Comparison of ENCODE assay signal across 7 cellular contexts in genomic region chrX:118116308-118117068, GRCh38. TPM values are rescaled to one million over a fixed set of nuclear protein-coding genes. Genes with fewer than 3 reads are reported as not detected.
A peak's percentile ranks its signal among the peaks of the same experiment; 100 is the strongest.
DNase-seq lines count a peak whose midpoint lies in the region; TF ChIP-seq lines count a peak whose summit lies in the region.

TSS of gene KLHL13 (minus strand) at chrX:118116810. CDS start at chrX:118028473, 88,337 bp downstream.

- no peaks in the 10 kb centered on the region for H3K79me2 ChIP-seq in neural cell (replicated peaks; ENCODE audit: insufficient read depth, low read length)

- H3K9ac ChIP-seq in neural cell (ENCODE audit: low read length), result peak within 1 kb of the TSS; percentile 47

- peaks cover 7% of the 10 kb centered on the region for H3K4me1 Mint-ChIP-seq in activated T-helper 2 cell treated with anti-CD3 and anti-CD28 coated beads, Interferon-gamma antibody, Interleukin-2, Interleukin-4, amounts not matched to agents 10 μg/mL and 5 μg/mL and 100 μg/mL, durations not matched to agents 14 hours and 24 hours and 36 hours (ENCODE audit: low read depth)

- intact Hi-C loops in activated T-helper 2 cell treated with anti-CD3 and anti-CD28 coated beads, Interferon-gamma antibody, Interleukin-2, Interleukin-4, amounts not matched to agents 10 μg/mL and 5 μg/mL and 100 μg/mL, durations not matched to agents 14 hours and 24 hours and 36 hours (cut with micrococcal nuclease), result no loop called here
- intact Hi-C loops in vagina (cut with DNase I), result no loop called here

- no peak within 1 kb of the TSS for H3K27ac ChIP-seq in neural cell (ENCODE audit: low read length)
- H3K27ac ChIP-seq in vagina, result peak within 1 kb of the TSS; percentile 78

- DNase-seq in GM12865 (ENCODE audit: low read depth) (peak; percentile 39), globus pallidus (ENCODE audit: low spot score) (peak; percentile 40), vagina (ENCODE audit: extremely low spot score in 2 of 2) (no peak), NCI-H446 treated with DMSO at 0.1 percent for 48 hours (lab: John Stamatoyannopoulos, UW) (no peak)
- no peak for DNase-seq in activated T-helper 2 cell treated with anti-CD3 and anti-CD28 coated beads, Interferon-gamma antibody, Interleukin-2, Interleukin-4, amounts not matched to agents 10 μg/mL and 5 μg/mL and 100 μg/mL, durations not matched to agents 14 hours and 24 hours and 36 hours (ENCODE audit: low spot score)

- H3K36me3 ChIP-seq in neural cell (ENCODE audit: insufficient read depth, low read length), result no peaks in the 10 kb centered on the region
- no peaks in the 10 kb centered on the region for H3K36me3 ChIP-seq in vagina

- H4K20me1 ChIP-seq in neural cell (ENCODE audit: insufficient read depth), result no peaks in the 10 kb centered on the region

- no peak within 1 kb of the TSS for H3K4me2 ChIP-seq in neural cell (ENCODE audit: low read length)

- peak within 1 kb of the TSS; percentile 53 for H3K4me3 ChIP-seq in GM12865 (ENCODE audit: low read depth, low read length)
- H3K4me3 ChIP-seq in neural cell (ENCODE audit: low read length), result peak within 1 kb of the TSS; percentile 74
- H3K4me3 ChIP-seq in vagina, result peak within 1 kb of the TSS; percentile 55 to 61

- no peak for TF ChIP-seq RAD21 in Ishikawa (IDR thresholded peaks at IDR 0.05; ENCODE audit: low read depth)
- no peak for TF ChIP-seq RAD21 in neural cell (conservative IDR thresholded peaks at IDR 0.05)

- TF ChIP-seq POLR2A in vagina (IDR thresholded peaks at IDR 0.05), result no peak

- H3K9me2 ChIP-seq in neural cell (ENCODE audit: insufficient read depth, low read length), result no peaks in the 10 kb centered on the region

- peaks cover 6% of the 10 kb centered on the region for H3K27me3 ChIP-seq in neural cell (ENCODE audit: insufficient read depth, low read depth, low read length)
- no peaks in the 10 kb centered on the region for H3K27me3 ChIP-seq in vagina

- TF ChIP-seq EP300 in Ishikawa (IDR thresholded peaks at IDR 0.05; ENCODE audit: borderline replicate concordance) (no peak), neural cell (conservative IDR thresholded peaks at IDR 0.05; ENCODE audit: poor library complexity, severe bottlenecking) (no peak)

- no peak within 1 kb of the TSS for H3K27ac Mint-ChIP-seq in activated T-helper 2 cell treated with anti-CD3 and anti-CD28 coated beads, Interferon-gamma antibody, Interleukin-2, Interleukin-4, amounts not matched to agents 10 μg/mL and 5 μg/mL and 100 μg/mL, durations not matched to agents 14 hours and 24 hours and 36 hours

- H3F3A ChIP-seq in neural cell (ENCODE audit: insufficient read depth, low read length, poor library complexity, severe bottlenecking), result no peaks in the 10 kb centered on the region

- H3K27me3 Mint-ChIP-seq in activated T-helper 2 cell treated with anti-CD3 and anti-CD28 coated beads, Interferon-gamma antibody, Interleukin-2, Interleukin-4, amounts not matched to agents 10 μg/mL and 5 μg/mL and 100 μg/mL, durations not matched to agents 14 hours and 24 hours and 36 hours (ENCODE audit: low read depth), result peaks cover 24% of the 10 kb centered on the region

- H3K9me3 Mint-ChIP-seq in activated T-helper 2 cell treated with anti-CD3 and anti-CD28 coated beads, Interferon-gamma antibody, Interleukin-2, Interleukin-4, amounts not matched to agents 10 μg/mL and 5 μg/mL and 100 μg/mL, durations not matched to agents 14 hours and 24 hours and 36 hours, result no peaks in the 10 kb centered on the region

- H3K9me3 ChIP-seq in neural cell (ENCODE audit: low read length), result no peaks in the 10 kb centered on the region
- no peaks in the 10 kb centered on the region for H3K9me3 ChIP-seq in vagina

- H3K4me3 Mint-ChIP-seq in activated T-helper 2 cell treated with anti-CD3 and anti-CD28 coated beads, Interferon-gamma antibody, Interleukin-2, Interleukin-4, amounts not matched to agents 10 μg/mL and 5 μg/mL and 100 μg/mL, durations not matched to agents 14 hours and 24 hours and 36 hours (ENCODE audit: low read depth), result peak within 1 kb of the TSS; percentile 76

- no peaks in the 10 kb centered on the region for H3K36me3 Mint-ChIP-seq in activated T-helper 2 cell treated with anti-CD3 and anti-CD28 coated beads, Interferon-gamma antibody, Interleukin-2, Interleukin-4, amounts not matched to agents 10 μg/mL and 5 μg/mL and 100 μg/mL, durations not matched to agents 14 hours and 24 hours and 36 hours (ENCODE audit: low read depth)

- no peaks in the 10 kb centered on the region for H3K4me1 ChIP-seq in vagina

- H2AFZ ChIP-seq in neural cell (ENCODE audit: low read depth, low read length), result no peak within 1 kb of the TSS

- TF ChIP-seq CTCF in GM12865 (IDR thresholded peaks at IDR 0.05; ENCODE audit: insufficient read depth, low read depth, low read length, missing control alignments) (no peak), neural cell (IDR thresholded peaks at IDR 0.05; ENCODE audit: poor library complexity, severe bottlenecking) (no peak), vagina (IDR thresholded peaks at IDR 0.05) (no peak)

TF ChIP-seq in Ishikawa, 13 proteins besides CTCF, POLR2A, EP300 and RAD21:
- TF ChIP-seq USF1 (IDR thresholded peaks at IDR 0.05), result no peak
- TF ChIP-seq CEBPB (IDR thresholded peaks at IDR 0.05), result no peak
- TF ChIP-seq MAX (IDR thresholded peaks at IDR 0.05), result peak; percentile 11; the same call in 1 of the 2 replicates
- no peak for TF ChIP-seq CREB1 (IDR thresholded peaks at IDR 0.05; ENCODE audit: low read depth)
- TF ChIP-seq EGR1 (IDR thresholded peaks at IDR 0.05), result no peak
- TF ChIP-seq ZBTB7A (IDR thresholded peaks at IDR 0.05; ENCODE audit: low read depth), result no peak
- TF ChIP-seq TCF12 (IDR thresholded peaks at IDR 0.05; ENCODE audit: low read depth), result no peak
- TF ChIP-seq TEAD4 (IDR thresholded peaks at IDR 0.05), result no peak
TF ChIP-seq in Ishikawa: peak in this region for 1.

TF ChIP-seq in neural cell, 6 proteins besides CTCF, POLR2A, EP300 and RAD21:
- no peak for TF ChIP-seq POLR2AphosphoS5 (IDR thresholded peaks at IDR 0.05)
- no peak for TF ChIP-seq TAF1 (IDR thresholded peaks at IDR 0.05; ENCODE audit: low read depth)
- no peak for TF ChIP-seq MXI1 (conservative IDR thresholded peaks at IDR 0.05; ENCODE audit: poor library complexity, severe bottlenecking)
- TF ChIP-seq, protein P1, sequence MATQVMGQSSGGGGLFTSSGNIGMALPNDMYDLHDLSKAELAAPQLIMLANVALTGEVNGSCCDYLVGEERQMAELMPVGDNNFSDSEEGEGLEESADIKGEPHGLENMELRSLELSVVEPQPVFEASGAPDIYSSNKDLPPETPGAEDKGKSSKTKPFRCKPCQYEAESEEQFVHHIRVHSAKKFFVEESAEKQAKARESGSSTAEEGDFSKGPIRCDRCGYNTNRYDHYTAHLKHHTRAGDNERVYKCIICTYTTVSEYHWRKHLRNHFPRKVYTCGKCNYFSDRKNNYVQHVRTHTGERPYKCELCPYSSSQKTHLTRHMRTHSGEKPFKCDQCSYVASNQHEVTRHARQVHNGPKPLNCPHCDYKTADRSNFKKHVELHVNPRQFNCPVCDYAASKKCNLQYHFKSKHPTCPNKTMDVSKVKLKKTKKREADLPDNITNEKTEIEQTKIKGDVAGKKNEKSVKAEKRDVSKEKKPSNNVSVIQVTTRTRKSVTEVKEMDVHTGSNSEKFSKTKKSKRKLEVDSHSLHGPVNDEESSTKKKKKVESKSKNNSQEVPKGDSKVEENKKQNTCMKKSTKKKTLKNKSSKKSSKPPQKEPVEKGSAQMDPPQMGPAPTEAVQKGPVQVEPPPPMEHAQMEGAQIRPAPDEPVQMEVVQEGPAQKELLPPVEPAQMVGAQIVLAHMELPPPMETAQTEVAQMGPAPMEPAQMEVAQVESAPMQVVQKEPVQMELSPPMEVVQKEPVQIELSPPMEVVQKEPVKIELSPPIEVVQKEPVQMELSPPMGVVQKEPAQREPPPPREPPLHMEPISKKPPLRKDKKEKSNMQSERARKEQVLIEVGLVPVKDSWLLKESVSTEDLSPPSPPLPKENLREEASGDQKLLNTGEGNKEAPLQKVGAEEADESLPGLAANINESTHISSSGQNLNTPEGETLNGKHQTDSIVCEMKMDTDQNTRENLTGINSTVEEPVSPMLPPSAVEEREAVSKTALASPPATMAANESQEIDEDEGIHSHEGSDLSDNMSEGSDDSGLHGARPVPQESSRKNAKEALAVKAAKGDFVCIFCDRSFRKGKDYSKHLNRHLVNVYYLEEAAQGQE (IDR thresholded peaks at IDR 0.05; ENCODE audit: borderline replicate concordance), result no peak
- TF ChIP-seq EZH2 (IDR thresholded peaks at IDR 0.05; ENCODE audit: borderline replicate concordance, insufficient read depth, low read length, poor library complexity, severe bottlenecking), result no peak
- TF ChIP-seq SMC3 (conservative IDR thresholded peaks at IDR 0.05; ENCODE audit: poor library complexity), result no peak

RNA-seq across cellular contexts. Expression of gene KLHL13, which starts in this region (rescaled TPM):
- total RNA-seq in activated T-helper 2 cell treated with anti-CD3 and anti-CD28 coated beads, Interferon-gamma antibody, Interleukin-2, Interleukin-4, amounts not matched to agents 10 μg/mL and 5 μg/mL and 100 μg/mL, durations not matched to agents 14 hours and 24 hours and 36 hours, result 0.05 and 0.32 TPM in 2 replicates
- 15.2 and 15.7 TPM in 2 replicates for polyA plus RNA-seq in neural cell
- 22.6 and 27.6 TPM in 2 replicates for polyA minus RNA-seq in neural cell
- total RNA-seq in vagina, result 10.6 TPM

Comparison
In these comparisons a context has a peak if more than half of its experiments do, and no peak if none do; other contexts are left out.
1. DNase-seq: peak in GM12865 (single experiment) and globus pallidus (single experiment); none in activated T-helper 2 cell treated with anti-CD3 and anti-CD28 coated beads, Interferon-gamma antibody, Interleukin-2, Interleukin-4, amounts not matched to agents 10 μg/mL and 5 μg/mL and 100 μg/mL, durations not matched to agents 14 hours and 24 hours and 36 hours (single experiment), vagina (0 of 2) and NCI-H446 treated with DMSO at 0.1 percent for 48 hours (single experiment).
2. Peak in every context shown above with its lines, with median percentiles within 50 percentile points of each other: H3K4me3 ChIP-seq.